Comparison of ENCODE assay signal across 1 cellular context in genomic region chr1:24931481-24932221, GRCh38.
TF ChIP-seq lines count a peak whose summit lies in the region.

No MANE protein-coding gene starts in this region.

TF ChIP-seq in H1, 55 proteins besides CTCF, POLR2A, EP300 and RAD21 (continued from another document):
- TF ChIP-seq USF2 (IDR thresholded peaks at IDR 0.05; ENCODE audit: low read length) (no peak), E2F6 (IDR thresholded peaks at IDR 0.05) (peak; percentile 97), HDAC2 (IDR thresholded peaks at IDR 0.05; ENCODE audit: borderline replicate concordance in 1 of 2, low read depth in 2 of 2, low read length in 2 of 2) (no peak), SAP30 (IDR thresholded peaks at IDR 0.05; ENCODE audit: insufficient read depth, insufficient replicate concordance, low read length) (no peak), RXRA (IDR thresholded peaks at IDR 0.05; ENCODE audit: insufficient read depth, low read depth, low read length) (no peak), PHF8 (conservative IDR thresholded peaks at IDR 0.05; ENCODE audit: low read depth, low read length) (no peak), SP1 (IDR thresholded peaks at IDR 0.05; ENCODE audit: low read depth, low read length) (no peak), TAF1 (IDR thresholded peaks at IDR 0.05; ENCODE audit: low read depth, low read length) (0 out of 2 replicates have a peak, but pooled peaks have one; percentile 24), TCF12 (IDR thresholded peaks at IDR 0.05; ENCODE audit: low read depth, low read length) (no peak), SIRT6 (IDR thresholded peaks at IDR 0.05; ENCODE audit: low read length) (no peak), SIX5 (IDR thresholded peaks at IDR 0.05; ENCODE audit: low read depth, low read length) (no peak), EGR1 (IDR thresholded peaks at IDR 0.05; ENCODE audit: borderline replicate concordance, low read depth, low read length) (0 out of 2 replicates have a peak, but pooled peaks have one; percentile 16), KDM5A (IDR thresholded peaks at IDR 0.05; ENCODE audit: low read length) (no peak), BRCA1 (IDR thresholded peaks at IDR 0.05; ENCODE audit: low read depth, low read length) (no peak), CHD2 (IDR thresholded peaks at IDR 0.05; ENCODE audit: low read length) (no peak), GABPA (IDR thresholded peaks at IDR 0.05; ENCODE audit: borderline replicate concordance, insufficient read depth, low read length) (no peak), NANOG (IDR thresholded peaks at IDR 0.05; ENCODE audit: insufficient read depth, low read depth, low read length, poor library complexity, severe bottlenecking) (no peak), CBX5 (IDR thresholded peaks at IDR 0.05; ENCODE audit: low read depth, low read length) (no peak), NRF1 (IDR thresholded peaks at IDR 0.05; ENCODE audit: low read depth, low read length) (no peak), SUZ12 (IDR thresholded peaks at IDR 0.05; ENCODE audit: low read length) (peak; percentile 95), ASH2L (IDR thresholded peaks at IDR 0.05; ENCODE audit: low read length) (peak; percentile 28), CTBP2 (IDR thresholded peaks at IDR 0.05; ENCODE audit: borderline replicate concordance, insufficient read depth, insufficient read length, low read length) (peak; percentile 45), RFX5 (IDR thresholded peaks at IDR 0.05; ENCODE audit: borderline replicate concordance, low read depth, low read length) (no peak), TBP (IDR thresholded peaks at IDR 0.05; ENCODE audit: low read depth, low read length) (no peak), RBBP5 (IDR thresholded peaks at IDR 0.05; ENCODE audit: borderline replicate concordance, low read depth, low read length) (0 out of 2 replicates have a peak, but pooled peaks have one; percentile 15), BACH1 (IDR thresholded peaks at IDR 0.05; ENCODE audit: low read length) (no peak), RNF2 (IDR thresholded peaks at IDR 0.05; ENCODE audit: borderline replicate concordance, low read depth, low read length, missing control alignments, poor library complexity, severe bottlenecking) (peak; percentile 93), POU5F1 (IDR thresholded peaks at IDR 0.05; ENCODE audit: low read depth, low read length) (no peak), CHD1 (IDR thresholded peaks at IDR 0.05; ENCODE audit: low read depth, low read length) (no peak), SP4 (IDR thresholded peaks at IDR 0.05; ENCODE audit: low read length) (no peak), CBX8 (IDR thresholded peaks at IDR 0.05; ENCODE audit: borderline replicate concordance, low read depth, low read length) (peak; percentile 87; the same call in 1 of the 2 replicates), POLR2AphosphoS5 (IDR thresholded peaks at IDR 0.05; ENCODE audit: low read depth, low read length) (no peak), TAF7 (optimal IDR thresholded peaks at IDR 0.05; ENCODE audit: borderline replicate concordance, low read depth, low read length) (no peak), JUN (IDR thresholded peaks at IDR 0.05; ENCODE audit: low read depth, low read length) (no peak), EZH2 (IDR thresholded peaks at IDR 0.05; ENCODE audit: low read depth, low read length, severe bottlenecking) (peak; percentile 89), CHD7 (IDR thresholded peaks at IDR 0.05; ENCODE audit: insufficient replicate concordance, low read length) (no peak), KDM1A (IDR thresholded peaks at IDR 0.05; ENCODE audit: borderline replicate concordance, low read length) (peak; percentile 15; the same call in 1 of the 2 replicates), HDAC6 (IDR thresholded peaks at IDR 0.05; ENCODE audit: low read depth, low read length) (no peak), KDM4A (IDR thresholded peaks at IDR 0.05; ENCODE audit: low read depth, low read length, severe bottlenecking) (peak; percentile 91), YY1 (IDR thresholded peaks at IDR 0.05; ENCODE audit: low read depth, low read length) (no peak), SP2 (IDR thresholded peaks at IDR 0.05; ENCODE audit: low read length) (no peak), CREB1 (IDR thresholded peaks at IDR 0.05) (no peak), CEBPB (IDR thresholded peaks at IDR 0.05; ENCODE audit: low read depth, low read length) (no peak), ATF3 (IDR thresholded peaks at IDR 0.05; ENCODE audit: insufficient read depth, low read depth, low read length) (no peak), ATF2 (IDR thresholded peaks at IDR 0.05; ENCODE audit: low read length) (no peak), TEAD4 (IDR thresholded peaks at IDR 0.05; ENCODE audit: low read depth, low read length) (no peak), ZNF274 (IDR thresholded peaks at IDR 0.05; ENCODE audit: borderline replicate concordance, extremely low read depth, low read length) (no peak), SRF (IDR thresholded peaks at IDR 0.05; ENCODE audit: low read depth, low read length) (no peak), SIN3A (conservative IDR thresholded peaks at IDR 0.05 in 1 of 2, IDR thresholded peaks at IDR 0.05 in 1 of 2; ENCODE audit: low read depth in 1 of 2, low read length in 2 of 2) (no peak), FOSL1 (IDR thresholded peaks at IDR 0.05; ENCODE audit: insufficient read depth, low read depth, low read length) (no peak), GTF2F1 (IDR thresholded peaks at IDR 0.05; ENCODE audit: borderline replicate concordance, low read depth, low read length) (no peak)
